Comparison of ENCODE assay signal across 6 cellular contexts in the genomic region with DNA sequence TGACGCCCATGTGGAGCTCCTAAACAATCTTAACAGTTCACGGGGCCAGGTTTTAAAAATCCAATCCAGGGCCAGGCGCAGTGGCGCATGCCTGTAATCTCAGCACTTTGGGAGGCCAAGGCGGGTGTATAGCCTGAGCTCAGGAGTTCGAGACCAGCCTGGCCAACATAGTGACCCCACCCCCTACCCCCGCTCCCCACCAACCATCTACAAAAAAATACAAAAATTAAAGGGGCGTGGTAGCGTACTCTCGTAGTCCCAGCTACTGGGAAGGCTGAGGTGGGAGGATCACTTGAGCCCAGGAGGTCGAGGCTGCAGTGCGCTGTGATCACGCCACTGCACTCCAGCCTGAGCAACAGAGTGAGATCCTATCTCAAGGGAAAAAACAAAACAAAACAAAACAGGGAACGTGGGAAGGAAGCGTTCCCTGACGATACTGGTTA. TPM values are rescaled to one million over a fixed set of nuclear protein-coding genes. Genes with fewer than 3 reads are reported as not detected.
A peak's percentile ranks its signal among the peaks of the same experiment; 100 is the strongest.
DNase-seq lines count a peak whose midpoint lies in the region; ATAC-seq, FAIRE-seq and TF ChIP-seq lines count a peak whose summit lies in the region.

No MANE protein-coding gene starts in this region.

- no peaks in the 10 kb centered on the region for H4K20me1 ChIP-seq in HepG2 (ENCODE audit: insufficient read depth, low read length)

- in situ Hi-C loops in HepG2 (cut with HindIII; ENCODE audit: extremely low pct_ligation_motif_present, low pct_unique_long_range_greater_than_20kb), result no loop called here
- in situ Hi-C loops in KBM-7 (cut with MboI; ENCODE audit: low pct_unique_long_range_greater_than_20kb, low sequenced_read_pairs), result no loop called here

- H3K27me3 ChIP-seq in BJ (ENCODE audit: control insufficient read depth, insufficient read depth, low read length) (no peaks in the 10 kb centered on the region), HepG2 (ENCODE audit: control insufficient read depth in 1 of 2, insufficient read depth in 2 of 2, low read length in 2 of 2) (no peaks in the 10 kb centered on the region; a peak in 1 of 5 replicates)

- TF ChIP-seq POLR2A in HepG2 (IDR thresholded peaks at IDR 0.05; ENCODE audit: insufficient read depth in 1 of 2, low read depth in 2 of 2, low read length in 2 of 2), result no peak

- peak overlapping the region; percentile 71 for H3K4me3 ChIP-seq in BJ (ENCODE audit: low read depth, low read length)
- H3K4me3 ChIP-seq in HepG2 (replicated peaks in 1 of 3; ENCODE audit: insufficient read depth in 1 of 3, low read depth in 2 of 3, low read length in 3 of 3), result peak overlapping the region; percentile 89 to 97 (median 97)

- CTCF ChIA-PET in BJ (lab: Yijun Ruan, JAX) (interaction anchor here (1.8 to 2.2 kb wide), 3 partner anchors 70 to 76 kb away, joined by 3 to 9 read pairs (median 4); a partner anchor contains a TSS), WTC11 (lab: Charles Lee) (interaction anchor here (1.1 to 1.2 kb wide), 2 partner anchors 84 to 101 kb away, joined by 3 read pairs; a partner anchor contains a TSS), HepG2 (lab: Yijun Ruan, JAX; ENCODE audit: low intra/inter-chr PET ratio, low total read pairs) (interaction anchor here (1.1 kb wide), 1 partner anchor 76 kb away, joined by 3 read pairs; no protein-coding TSS in a partner anchor)

- H3K9me3 ChIP-seq in HepG2 (ENCODE audit: low read length), result no peaks in the 10 kb centered on the region

- POLR2A ChIA-PET in BJ (lab: Charles Lee) (interaction anchor here (0.6 kb wide), 2 partner anchors 71 to 461 kb away, joined by 3 read pairs; no protein-coding TSS in a partner anchor), WTC11 (lab: Charles Lee) (interaction anchor here (1.1 kb wide), 1 partner anchor 15 kb away, joined by 3 read pairs; a partner anchor contains a TSS), HepG2 (lab: Yijun Ruan, JAX) (interaction anchor here (0.8 to 1.4 kb wide), 10 partner anchors 9 to 103 kb away, joined by 3 to 7 read pairs (median 4); a partner anchor contains a TSS)

- peaks cover 3% of the 10 kb centered on the region; the same call in 1 of the 2 replicates for H3K27me3 Mint-ChIP-seq in WTC11 (ENCODE audit: low read depth)

- WGBS in HepG2 (ENCODE audit: low lambda C conversion rate), result 51% methylated on average over 16 of the region's 16 CpGs

- peak overlapping the region; percentile 91 for H3K4me3 Mint-ChIP-seq in WTC11

- H2AFZ ChIP-seq in HepG2 (ENCODE audit: low read length), result no peak overlapping the region

- peaks cover 22% of the 10 kb centered on the region for H3K79me2 ChIP-seq in HepG2 (ENCODE audit: insufficient read depth, low read length)

- intact Hi-C loops in HepG2 (cut with micrococcal nuclease; ENCODE audit: unreplicated experiment), result loop anchor here (1.0 kb wide), 1 partner anchor 73 kb away; a partner anchor contains a TSS

- no TSS peak for BruUV-seq in HepG2 (replicated peaks; lab: Mats Ljungman, UMichigan)

- TF ChIP-seq CTCF in BJ (IDR thresholded peaks at IDR 0.05; ENCODE audit: insufficient read depth, low read depth, low read length) (no peak), WTC11 (IDR thresholded peaks at IDR 0.05) (no peak), HepG2 (CRISPR knock-in tag; IDR thresholded peaks at IDR 0.05) (no peak)

- DNase-seq in BJ (ENCODE audit: low read depth), result no peak
- no peak for DNase-seq in WTC11 (ENCODE audit: low spot score)
- DNase-seq in HepG2 (ENCODE audit: low spot score), result no peak
- DNase-seq in AG08396 (ENCODE audit: low spot score), result no peak
- no peak for DNase-seq in NCI-H526 treated with DMSO at 0.1 percent for 48 hours (lab: John Stamatoyannopoulos, UW)
- DNase-seq in KBM-7, result no peak

- peaks cover 21% of the 10 kb centered on the region for H3K4me1 Mint-ChIP-seq in WTC11

- no peak; the same call in 1 of the 2 replicates for ATAC-seq in WTC11
- no peak; the same call in 2 of the 3 replicates for ATAC-seq in HepG2

- peak overlapping the region; percentile 98 for H3K27ac Mint-ChIP-seq in WTC11

- TF ChIP-seq EP300 in HepG2 (IDR thresholded peaks at IDR 0.05; ENCODE audit: low read depth in 2 of 2, low read length in 2 of 2) (no peak), HepG2 (CRISPR knock-in tag; IDR thresholded peaks at IDR 0.05; ENCODE audit: borderline replicate concordance) (no peak)

- no peaks in the 10 kb centered on the region for H3K9me3 Mint-ChIP-seq in WTC11

- peaks cover 15% of the 10 kb centered on the region for H3K36me3 ChIP-seq in BJ (ENCODE audit: control insufficient read depth, insufficient read depth, low read length)
- peaks cover 15 to 22% of the 10 kb centered on the region in 2 experiments for H3K36me3 ChIP-seq in HepG2 (replicated peaks in 1 of 2; ENCODE audit: control insufficient read depth in 1 of 2, insufficient read depth in 2 of 2, low read length in 2 of 2)

- peak overlapping the region; percentile 89 for H3K27ac ChIP-seq in HepG2 (ENCODE audit: extremely low read length, insufficient read depth, low read length)

- peaks cover 19% of the 10 kb centered on the region for H3K36me3 Mint-ChIP-seq in WTC11

- peak overlapping the region; percentile 98 for H3K4me2 ChIP-seq in HepG2 (ENCODE audit: low read depth, low read length)

- no peak for FAIRE-seq in HepG2 (lab: Jason Lieb, UNC)

- peak overlapping the region; percentile 98 for H3K9ac ChIP-seq in HepG2 (ENCODE audit: insufficient read depth, low read depth, low read length)

- peaks cover 65% of the 10 kb centered on the region for H3K4me1 ChIP-seq in HepG2 (ENCODE audit: insufficient read depth, low read length)

- TF ChIP-seq RAD21 in HepG2 (CRISPR knock-in tag; IDR thresholded peaks at IDR 0.05), result no peak

RNA-seq across cellular contexts. Expression of a gene that starts 0.7 kb away (rescaled TPM):
- polyA plus RNA-seq in BJ (2011; rRNA removed) (12.0 and 13.2 TPM in 2 replicates), HepG2 (2011; rRNA removed) (11.3 and 13.1 TPM in 2 replicates)
- 14.8 and 16.2 TPM in 2 replicates for polyA minus RNA-seq in BJ (2011; rRNA and poly(A)+ RNA removed)
- total RNA-seq in WTC11 (2021) (52.3 to 57.0 TPM (median 52.5 TPM) in 3 replicates), HepG2 (2016; rRNA removed; fragmentation: Illumina TruSeq; extraction: Trizol) (18.1 and 22.5 TPM in 2 replicates)
- 9.9 and 12.6 TPM in 2 replicates for total RNA-seq in HepG2 (2016; cell fraction: cytosol; rRNA removed; fragmentation: Illumina TruSeq; extraction: Trizol; ENCODE audit: low read depth)
- 12.3 and 22.5 TPM in 2 replicates for total RNA-seq in HepG2 (2016; cell fraction: insoluble cytoplasmic fraction; rRNA removed; fragmentation: Illumina TruSeq; extraction: Trizol)
- total RNA-seq in HepG2 (2016; cell fraction: membrane; rRNA removed; fragmentation: Illumina TruSeq; extraction: Trizol), result 9.7 and 12.2 TPM in 2 replicates
- 15.9 and 17.5 TPM in 2 replicates for total RNA-seq in HepG2 (2016; cell fraction: nucleus; rRNA removed; fragmentation: Illumina TruSeq; extraction: Trizol)
- polyA plus RNA-seq in HepG2 (2011; cell fraction: cytosol; rRNA removed), result 7.2 and 7.5 TPM in 2 replicates
- polyA plus RNA-seq in HepG2 (2011; cell fraction: nucleus; rRNA removed), result 32.9 and 42.8 TPM in 2 replicates
- polyA plus RNA-seq in HepG2 (2012), result 17.3 and 24.6 TPM in 2 replicates
- 8.9 and 10.6 TPM in 2 replicates for polyA plus RNA-seq in HepG2 (2016; cell fraction: cytosol; fragmentation: Illumina TruSeq; extraction: Trizol; ENCODE audit: low read depth)
- polyA plus RNA-seq in HepG2 (2016; cell fraction: insoluble cytoplasmic fraction; fragmentation: Illumina TruSeq; extraction: Trizol; ENCODE audit: low read depth), result 26.7 and 35.4 TPM in 2 replicates
- polyA plus RNA-seq in HepG2 (2016; cell fraction: membrane; fragmentation: Illumina TruSeq; extraction: Trizol; ENCODE audit: low read depth), result 9.0 and 11.4 TPM in 2 replicates
- 48.2 and 61.5 TPM in 2 replicates for polyA plus RNA-seq in HepG2 (2016; cell fraction: nucleus; fragmentation: Illumina TruSeq; extraction: Trizol; ENCODE audit: insufficient read depth, low read depth)
- polyA minus RNA-seq in HepG2 (2011; rRNA and poly(A)+ RNA removed; ENCODE audit: low replicate concordance), result 11.0 and 12.8 TPM in 2 replicates
- polyA minus RNA-seq in HepG2 (2011; cell fraction: cytosol; rRNA and poly(A)+ RNA removed), result 8.1 and 11.4 TPM in 2 replicates
- 9.7 and 11.7 TPM in 2 replicates for polyA minus RNA-seq in HepG2 (2011; cell fraction: nucleus; rRNA and poly(A)+ RNA removed)

RNA-seq across cellular contexts. Expression of a gene that starts 15.6 kb away (rescaled TPM):
- not detected in 2 replicates for polyA plus RNA-seq in BJ (2011; rRNA removed)
- not detected in 2 replicates for polyA minus RNA-seq in BJ (2011; rRNA and poly(A)+ RNA removed)
- 3.4 to 4.5 TPM (median 4.1 TPM) in 3 replicates for total RNA-seq in WTC11 (2021)
- not detected in 2 replicates for total RNA-seq in HepG2 (2016; rRNA removed; fragmentation: Illumina TruSeq; extraction: Trizol)
- not detected in 2 replicates for total RNA-seq in HepG2 (2016; cell fraction: cytosol; rRNA removed; fragmentation: Illumina TruSeq; extraction: Trizol; ENCODE audit: low read depth)
- 0.12 TPM in 1 of 2 replicates, not detected in the other for total RNA-seq in HepG2 (2016; cell fraction: insoluble cytoplasmic fraction; rRNA removed; fragmentation: Illumina TruSeq; extraction: Trizol)
- not detected in 2 replicates for total RNA-seq in HepG2 (2016; cell fraction: membrane; rRNA removed; fragmentation: Illumina TruSeq; extraction: Trizol)
- not detected in 2 replicates for total RNA-seq in HepG2 (2016; cell fraction: nucleus; rRNA removed; fragmentation: Illumina TruSeq; extraction: Trizol)
- polyA plus RNA-seq in HepG2 (2011; rRNA removed), result 0.07 TPM in 1 of 2 replicates, not detected in the other
- 0.05 and 0.12 TPM in 2 replicates for polyA plus RNA-seq in HepG2 (2011; cell fraction: cytosol; rRNA removed)
- polyA plus RNA-seq in HepG2 (2011; cell fraction: nucleus; rRNA removed), result 0.21 and 0.23 TPM in 2 replicates
- 0.07 and 0.12 TPM in 2 replicates for polyA plus RNA-seq in HepG2 (2012)
- 0.24 TPM in 1 of 2 replicates, not detected in the other for polyA plus RNA-seq in HepG2 (2016; cell fraction: cytosol; fragmentation: Illumina TruSeq; extraction: Trizol; ENCODE audit: low read depth)
- polyA plus RNA-seq in HepG2 (2016; cell fraction: insoluble cytoplasmic fraction; fragmentation: Illumina TruSeq; extraction: Trizol; ENCODE audit: low read depth), result not detected in 2 replicates
- not detected in 2 replicates for polyA plus RNA-seq in HepG2 (2016; cell fraction: membrane; fragmentation: Illumina TruSeq; extraction: Trizol; ENCODE audit: low read depth)
- not detected in 2 replicates for polyA plus RNA-seq in HepG2 (2016; cell fraction: nucleus; fragmentation: Illumina TruSeq; extraction: Trizol; ENCODE audit: insufficient read depth, low read depth)
- 0.12 TPM in 1 of 2 replicates, not detected in the other for polyA minus RNA-seq in HepG2 (2011; rRNA and poly(A)+ RNA removed; ENCODE audit: low replicate concordance)
- not detected in 2 replicates for polyA minus RNA-seq in HepG2 (2011; cell fraction: cytosol; rRNA and poly(A)+ RNA removed)
- polyA minus RNA-seq in HepG2 (2011; cell fraction: nucleus; rRNA and poly(A)+ RNA removed), result 0.37 TPM in 1 of 2 replicates, not detected in the other

RNA-seq across cellular contexts. Expression of a gene that starts 41.1 kb away (rescaled TPM):
- 24.0 and 27.7 TPM in 2 replicates for polyA plus RNA-seq in BJ (2011; rRNA removed)
- polyA minus RNA-seq in BJ (2011; rRNA and poly(A)+ RNA removed), result 18.3 and 41.9 TPM in 2 replicates
- total RNA-seq in WTC11 (2021), result 29.7 to 37.6 TPM (median 32.6 TPM) in 3 replicates
- 30.8 and 45.9 TPM in 2 replicates for total RNA-seq in HepG2 (2016; rRNA removed; fragmentation: Illumina TruSeq; extraction: Trizol)
- 6.9 and 8.1 TPM in 2 replicates for total RNA-seq in HepG2 (2016; cell fraction: cytosol; rRNA removed; fragmentation: Illumina TruSeq; extraction: Trizol; ENCODE audit: low read depth)
- total RNA-seq in HepG2 (2016; cell fraction: insoluble cytoplasmic fraction; rRNA removed; fragmentation: Illumina TruSeq; extraction: Trizol), result 31.8 and 45.0 TPM in 2 replicates
- total RNA-seq in HepG2 (2016; cell fraction: membrane; rRNA removed; fragmentation: Illumina TruSeq; extraction: Trizol), result 15.6 and 16.4 TPM in 2 replicates
- total RNA-seq in HepG2 (2016; cell fraction: nucleus; rRNA removed; fragmentation: Illumina TruSeq; extraction: Trizol), result 25.8 TPM in 2 replicates
- 18.2 and 24.0 TPM in 2 replicates for polyA plus RNA-seq in HepG2 (2011; rRNA removed)
- 22.4 and 22.6 TPM in 2 replicates for polyA plus RNA-seq in HepG2 (2011; cell fraction: cytosol; rRNA removed)
- polyA plus RNA-seq in HepG2 (2011; cell fraction: nucleus; rRNA removed), result 15.8 and 23.5 TPM in 2 replicates
- polyA plus RNA-seq in HepG2 (2012), result 15.2 and 20.1 TPM in 2 replicates
- polyA plus RNA-seq in HepG2 (2016; cell fraction: cytosol; fragmentation: Illumina TruSeq; extraction: Trizol; ENCODE audit: low read depth), result 2.1 and 2.9 TPM in 2 replicates
- 33.3 and 34.6 TPM in 2 replicates for polyA plus RNA-seq in HepG2 (2016; cell fraction: insoluble cytoplasmic fraction; fragmentation: Illumina TruSeq; extraction: Trizol; ENCODE audit: low read depth)
- polyA plus RNA-seq in HepG2 (2016; cell fraction: membrane; fragmentation: Illumina TruSeq; extraction: Trizol; ENCODE audit: low read depth), result 7.7 and 8.3 TPM in 2 replicates
- polyA plus RNA-seq in HepG2 (2016; cell fraction: nucleus; fragmentation: Illumina TruSeq; extraction: Trizol; ENCODE audit: insufficient read depth, low read depth), result 31.4 and 35.8 TPM in 2 replicates
- polyA minus RNA-seq in HepG2 (2011; rRNA and poly(A)+ RNA removed; ENCODE audit: low replicate concordance), result 41.6 and 67.3 TPM in 2 replicates
- 10.7 and 14.6 TPM in 2 replicates for polyA minus RNA-seq in HepG2 (2011; cell fraction: cytosol; rRNA and poly(A)+ RNA removed)
- 14.3 and 20.4 TPM in 2 replicates for polyA minus RNA-seq in HepG2 (2011; cell fraction: nucleus; rRNA and poly(A)+ RNA removed)

RNA-seq across cellular contexts. Expression of a gene that starts 41.5 kb away (rescaled TPM):
- 210 and 223 TPM in 2 replicates for polyA plus RNA-seq in BJ (2011; rRNA removed)
- 39.6 and 53.2 TPM in 2 replicates for polyA minus RNA-seq in BJ (2011; rRNA and poly(A)+ RNA removed)
- total RNA-seq in WTC11 (2021), result 269 to 314 TPM (median 310 TPM) in 3 replicates
- total RNA-seq in HepG2 (2016; rRNA removed; fragmentation: Illumina TruSeq; extraction: Trizol), result 40.5 and 45.9 TPM in 2 replicates
- total RNA-seq in HepG2 (2016; cell fraction: cytosol; rRNA removed; fragmentation: Illumina TruSeq; extraction: Trizol; ENCODE audit: low read depth), result 24.1 and 29.2 TPM in 2 replicates
- 42.5 and 45.7 TPM in 2 replicates for total RNA-seq in HepG2 (2016; cell fraction: insoluble cytoplasmic fraction; rRNA removed; fragmentation: Illumina TruSeq; extraction: Trizol)
- total RNA-seq in HepG2 (2016; cell fraction: membrane; rRNA removed; fragmentation: Illumina TruSeq; extraction: Trizol), result 21.9 and 24.3 TPM in 2 replicates
- 17.5 and 24.3 TPM in 2 replicates for total RNA-seq in HepG2 (2016; cell fraction: nucleus; rRNA removed; fragmentation: Illumina TruSeq; extraction: Trizol)
- 75.9 and 86.5 TPM in 2 replicates for polyA plus RNA-seq in HepG2 (2011; rRNA removed)
- 96.6 and 104 TPM in 2 replicates for polyA plus RNA-seq in HepG2 (2011; cell fraction: cytosol; rRNA removed)
- polyA plus RNA-seq in HepG2 (2011; cell fraction: nucleus; rRNA removed), result 34.4 and 41.3 TPM in 2 replicates
- polyA plus RNA-seq in HepG2 (2012), result 102 and 132 TPM in 2 replicates
- 115 and 123 TPM in 2 replicates for polyA plus RNA-seq in HepG2 (2016; cell fraction: cytosol; fragmentation: Illumina TruSeq; extraction: Trizol; ENCODE audit: low read depth)
- 264 and 272 TPM in 2 replicates for polyA plus RNA-seq in HepG2 (2016; cell fraction: insoluble cytoplasmic fraction; fragmentation: Illumina TruSeq; extraction: Trizol; ENCODE audit: low read depth)
- 102 and 111 TPM in 2 replicates for polyA plus RNA-seq in HepG2 (2016; cell fraction: membrane; fragmentation: Illumina TruSeq; extraction: Trizol; ENCODE audit: low read depth)
- polyA plus RNA-seq in HepG2 (2016; cell fraction: nucleus; fragmentation: Illumina TruSeq; extraction: Trizol; ENCODE audit: insufficient read depth, low read depth), result 126 and 133 TPM in 2 replicates
- 57.6 and 195 TPM in 2 replicates for polyA minus RNA-seq in HepG2 (2011; rRNA and poly(A)+ RNA removed; ENCODE audit: low replicate concordance)
- polyA minus RNA-seq in HepG2 (2011; cell fraction: cytosol; rRNA and poly(A)+ RNA removed), result 20.0 and 34.2 TPM in 2 replicates
- polyA minus RNA-seq in HepG2 (2011; cell fraction: nucleus; rRNA and poly(A)+ RNA removed), result 23.4 and 30.2 TPM in 2 replicates

RNA-seq across cellular contexts. Expression of a gene that starts 41.6 kb away (rescaled TPM):
- 137 and 141 TPM in 2 replicates for polyA plus RNA-seq in BJ (2011; rRNA removed)
- polyA minus RNA-seq in BJ (2011; rRNA and poly(A)+ RNA removed), result 43.8 and 54.5 TPM in 2 replicates
- total RNA-seq in WTC11 (2021), result 111 to 129 TPM (median 114 TPM) in 3 replicates
- 31.5 and 52.3 TPM in 2 replicates for total RNA-seq in HepG2 (2016; rRNA removed; fragmentation: Illumina TruSeq; extraction: Trizol)
- 32.1 and 35.5 TPM in 2 replicates for total RNA-seq in HepG2 (2016; cell fraction: cytosol; rRNA removed; fragmentation: Illumina TruSeq; extraction: Trizol; ENCODE audit: low read depth)
- 29.7 and 54.9 TPM in 2 replicates for total RNA-seq in HepG2 (2016; cell fraction: insoluble cytoplasmic fraction; rRNA removed; fragmentation: Illumina TruSeq; extraction: Trizol)
- total RNA-seq in HepG2 (2016; cell fraction: membrane; rRNA removed; fragmentation: Illumina TruSeq; extraction: Trizol), result 34.4 and 36.2 TPM in 2 replicates
- total RNA-seq in HepG2 (2016; cell fraction: nucleus; rRNA removed; fragmentation: Illumina TruSeq; extraction: Trizol), result 27.2 and 28.4 TPM in 2 replicates
- polyA plus RNA-seq in HepG2 (2011; rRNA removed), result 44.6 and 46.8 TPM in 2 replicates
- 49.1 and 57.2 TPM in 2 replicates for polyA plus RNA-seq in HepG2 (2011; cell fraction: cytosol; rRNA removed)
- polyA plus RNA-seq in HepG2 (2011; cell fraction: nucleus; rRNA removed), result 60.0 and 61.5 TPM in 2 replicates
- 65.4 and 72.6 TPM in 2 replicates for polyA plus RNA-seq in HepG2 (2012)
- polyA plus RNA-seq in HepG2 (2016; cell fraction: cytosol; fragmentation: Illumina TruSeq; extraction: Trizol; ENCODE audit: low read depth), result 41.4 and 45.7 TPM in 2 replicates
- 38.9 and 53.1 TPM in 2 replicates for polyA plus RNA-seq in HepG2 (2016; cell fraction: insoluble cytoplasmic fraction; fragmentation: Illumina TruSeq; extraction: Trizol; ENCODE audit: low read depth)
- 47.1 TPM in 2 replicates for polyA plus RNA-seq in HepG2 (2016; cell fraction: membrane; fragmentation: Illumina TruSeq; extraction: Trizol; ENCODE audit: low read depth)
- polyA plus RNA-seq in HepG2 (2016; cell fraction: nucleus; fragmentation: Illumina TruSeq; extraction: Trizol; ENCODE audit: insufficient read depth, low read depth), result 78.1 and 86.0 TPM in 2 replicates
- 10.1 and 14.3 TPM in 2 replicates for polyA minus RNA-seq in HepG2 (2011; rRNA and poly(A)+ RNA removed; ENCODE audit: low replicate concordance)
- 12.9 and 15.7 TPM in 2 replicates for polyA minus RNA-seq in HepG2 (2011; cell fraction: cytosol; rRNA and poly(A)+ RNA removed)
- polyA minus RNA-seq in HepG2 (2011; cell fraction: nucleus; rRNA and poly(A)+ RNA removed), result 3.5 and 6.6 TPM in 2 replicates
